Comparison of ENCODE assay signal across 15 cellular contexts in the genomic region with DNA sequence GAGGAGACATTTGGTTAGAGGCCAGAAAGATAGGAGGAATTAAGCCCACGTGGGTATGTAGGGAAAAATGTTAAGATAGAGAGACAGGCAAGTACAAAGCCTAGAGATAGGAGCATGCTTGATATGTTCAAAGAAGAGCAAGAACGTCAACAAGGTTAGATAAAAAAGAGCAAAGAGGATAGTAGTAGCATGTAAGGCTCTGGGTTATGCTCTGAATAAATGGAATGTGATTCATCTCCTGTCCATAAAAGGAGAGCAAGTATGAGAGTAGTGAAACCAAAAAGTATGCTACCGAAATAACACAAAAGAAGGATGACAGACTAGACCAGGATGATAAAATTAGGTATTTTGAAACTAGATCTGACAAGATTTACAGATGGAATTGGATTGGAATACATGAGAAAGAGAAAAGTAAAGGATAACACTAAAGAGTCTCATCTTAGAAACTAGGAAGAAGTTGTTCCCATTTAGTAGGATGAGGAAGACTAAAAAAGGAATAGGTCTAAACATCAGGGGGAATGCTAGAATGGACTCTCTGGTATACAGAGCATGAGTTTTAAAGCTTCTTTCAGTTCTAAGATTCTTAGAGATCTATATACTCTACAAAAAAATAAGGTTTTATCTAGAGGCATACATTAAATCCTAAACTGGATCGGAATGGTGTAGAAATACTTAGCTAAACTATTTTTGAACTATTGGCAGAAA. TPM values are rescaled to one million over a fixed set of nuclear protein-coding genes. Genes with fewer than 3 reads are reported as not detected.
A peak's percentile ranks its signal among the peaks of the same experiment; 100 is the strongest.
DNase-seq lines count a peak whose midpoint lies in the region; ATAC-seq and TF ChIP-seq lines count a peak whose summit lies in the region.
"Had no signal": no experiment of that assay in that cellular context is flagged by ENCODE, and none has a peak within 500 bp of the region (broad histone marks: within the 10 kb centered on the region; RNA-seq: fewer than 3 reads in every experiment).

No MANE protein-coding gene starts in this region.

- H3K14ac ChIP-seq in mesenchymal stem cell (ENCODE audit: low read length in 2 of 2): no peak overlapping the region

- H3K18ac ChIP-seq in mesenchymal stem cell (ENCODE audit: low read depth in 1 of 2, low read length in 2 of 2): no peak overlapping the region

- no peaks in the 10 kb centered on the region for H3K27me3 Mint-ChIP-seq in activated naive CD8-positive, alpha-beta T cell treated with anti-CD3 and anti-CD28 coated beads, Interleukin-2, amount 50 U/mL, for 24 hours
- H3K27me3 Mint-ChIP-seq: activated naive CD8-positive, alpha-beta T cell treated with anti-CD3 and anti-CD28 coated beads, Interleukin-2, amount 10 ng/mL, durations not matched to agents 7 days and 5 days had no signal

- peaks cover 20 to 93% of the 10 kb centered on the region in 2 experiments for H3K36me3 ChIP-seq in mesenchymal stem cell (ENCODE audit: control insufficient read depth in 1 of 2, insufficient read depth in 2 of 2, low read depth in 1 of 2, low read length in 2 of 2)

- H3K36me3 Mint-ChIP-seq in activated naive CD8-positive, alpha-beta T cell treated with anti-CD3 and anti-CD28 coated beads, Interleukin-2, amount 50 U/mL, for 24 hours (ENCODE audit: low read depth): peaks cover 39% of the 10 kb centered on the region

- H4K91ac ChIP-seq in mesenchymal stem cell (ENCODE audit: low read length): no peak overlapping the region

- H3K4me2 ChIP-seq in mesenchymal stem cell (ENCODE audit: low read length, poor library complexity, severe bottlenecking): no peak overlapping the region

- no peaks in the 10 kb centered on the region for H3K9me3 ChIP-seq in mesenchymal stem cell (ENCODE audit: control insufficient read depth, low read length)

- no peak overlapping the region for H3K9ac ChIP-seq in mesenchymal stem cell (ENCODE audit: low read length)

- H2BK120ac ChIP-seq in mesenchymal stem cell (ENCODE audit: low read depth, low read length): no peak overlapping the region

- H3K9me3 Mint-ChIP-seq in activated naive CD8-positive, alpha-beta T cell treated with anti-CD3 and anti-CD28 coated beads, Interleukin-2, amount 50 U/mL, for 24 hours: no peaks in the 10 kb centered on the region
- H3K9me3 Mint-ChIP-seq: activated naive CD8-positive, alpha-beta T cell treated with anti-CD3 and anti-CD28 coated beads, Interleukin-2, amount 10 ng/mL, durations not matched to agents 7 days and 5 days had no signal

- 83% methylated on average over 3 of the region's 4 CpGs for WGBS in mesenchymal stem cell

- no peak overlapping the region for H3K4me3 Mint-ChIP-seq in activated naive CD8-positive, alpha-beta T cell treated with anti-CD3 and anti-CD28 coated beads, Interleukin-2, amount 50 U/mL, for 24 hours
- H3K4me3 Mint-ChIP-seq: activated naive CD8-positive, alpha-beta T cell treated with anti-CD3 and anti-CD28 coated beads, Interleukin-2, amount 10 ng/mL, durations not matched to agents 7 days and 5 days had no signal

- ATAC-seq in activated naive CD8-positive, alpha-beta T cell treated with anti-CD3 and anti-CD28 coated beads, Interleukin-2, amount 50 U/mL, for 24 hours: no peak
- no peak for ATAC-seq in GM18520 (IDR thresholded peaks at IDR 0.05; ENCODE audit: unreplicated experiment)
- ATAC-seq in GM18909 (IDR thresholded peaks at IDR 0.05; ENCODE audit: poor library complexity, unreplicated experiment): no peak
- ATAC-seq in GM19328 (IDR thresholded peaks at IDR 0.05; ENCODE audit: unreplicated experiment): no peak

- H2AFZ ChIP-seq in mesenchymal stem cell (ENCODE audit: low read depth, low read length): no peak overlapping the region

- TF ChIP-seq CTCF in AG09309 (IDR thresholded peaks at IDR 0.05; ENCODE audit: control insufficient read depth, insufficient read depth, low read depth, low read length, missing control alignments) (no peak), GM10266 (IDR thresholded peaks at IDR 0.05; ENCODE audit: control insufficient read depth, insufficient read depth, low read depth, missing control alignments) (no peak)

- no peak overlapping the region for H2BK12ac ChIP-seq in mesenchymal stem cell (ENCODE audit: low read length in 2 of 2)

- DNase-seq in AG09309 (ENCODE audit: low read depth) (peak; percentile 18), GM03348 (ENCODE audit: low spot score) (peak; percentile 48), mesenchymal stem cell (peak; percentile 2), GM10266 (ENCODE audit: extremely low spot score) (no peak)
- no peak for DNase-seq in activated naive CD8-positive, alpha-beta T cell treated with anti-CD3 and anti-CD28 coated beads, Interleukin-2, amount 50 U/mL, for 24 hours
- DNase-seq: activated naive CD8-positive, alpha-beta T cell treated with anti-CD3 and anti-CD28 coated beads, Interleukin-2, amount 10 ng/mL, durations not matched to agents 7 days and 5 days; effector memory CD4-positive, alpha-beta T cell; hypothalamus; Kasumi-1; NCI-H2171 treated with DMSO at 0.1 percent for 48 hours; RPMI8226; WERI-Rb-1 had no signal

- peaks cover 8% of the 10 kb centered on the region for H3K4me1 Mint-ChIP-seq in activated naive CD8-positive, alpha-beta T cell treated with anti-CD3 and anti-CD28 coated beads, Interleukin-2, amount 50 U/mL, for 24 hours

- H3K23ac ChIP-seq in mesenchymal stem cell (ENCODE audit: low read length in 2 of 2): no peak overlapping the region

- peak overlapping the region; percentile 33 for H3K27ac Mint-ChIP-seq in activated naive CD8-positive, alpha-beta T cell treated with anti-CD3 and anti-CD28 coated beads, Interleukin-2, amount 50 U/mL, for 24 hours
- H3K27ac Mint-ChIP-seq: activated naive CD8-positive, alpha-beta T cell treated with anti-CD3 and anti-CD28 coated beads, Interleukin-2, amount 10 ng/mL, durations not matched to agents 7 days and 5 days had no signal

- no peak overlapping the region for H4K8ac ChIP-seq in mesenchymal stem cell (ENCODE audit: low read length)

- no peak overlapping the region for H3K4ac ChIP-seq in mesenchymal stem cell (ENCODE audit: low read depth in 1 of 2, low read length in 2 of 2)

- H3K4me3 ChIP-seq in AG09309 (ENCODE audit: control insufficient read depth, low read depth, low read length): no peak overlapping the region
- no peak overlapping the region for H3K4me3 ChIP-seq in mesenchymal stem cell (ENCODE audit: insufficient read depth in 1 of 2, low read depth in 1 of 2, low read length in 2 of 2)

- peaks cover 16% of the 10 kb centered on the region for H3K79me1 ChIP-seq in mesenchymal stem cell (replicated peaks; ENCODE audit: low read length, poor library complexity, severe bottlenecking)

- peaks cover 2% of the 10 kb centered on the region for H3K4me1 ChIP-seq in mesenchymal stem cell (ENCODE audit: control insufficient read depth, insufficient read depth, low read depth, low read length)

- peak overlapping the region; percentile 54 for H3K27ac ChIP-seq in mesenchymal stem cell (ENCODE audit: low read length, poor library complexity, severe bottlenecking)
- H3K27ac ChIP-seq: WERI-Rb-1 had no signal

- no peaks in the 10 kb centered on the region for H3K27me3 ChIP-seq in mesenchymal stem cell (ENCODE audit: control insufficient read depth in 1 of 2, insufficient read depth in 1 of 2, low read length in 2 of 2)

- no peak overlapping the region for H2AK5ac ChIP-seq in mesenchymal stem cell (ENCODE audit: low read length, severe bottlenecking)

- H2BK5ac ChIP-seq in mesenchymal stem cell (ENCODE audit: low read depth, low read length, poor library complexity, severe bottlenecking): no peak overlapping the region

- no peak overlapping the region for H2BK15ac ChIP-seq in mesenchymal stem cell (ENCODE audit: low read depth, poor library complexity, severe bottlenecking)

RNA-seq across cellular contexts. Expression of gene TRPM7, which starts 59.1 kb away (rescaled TPM):
- 14.6 TPM for polyA plus RNA-seq in mesenchymal stem cell (2013, experiment 1 of 2)
- polyA plus RNA-seq in mesenchymal stem cell (2013, experiment 2 of 2): 14.8 TPM

Comparison
In these comparisons a context has a peak if more than half of its experiments do, and no peak if none do; other contexts are left out.
1. DNase-seq: peak in AG09309 (single experiment), GM03348 (single experiment) and mesenchymal stem cell (single experiment); none in activated naive CD8-positive, alpha-beta T cell treated with anti-CD3 and anti-CD28 coated beads, Interleukin-2, amount 50 U/mL, for 24 hours (single experiment) and GM10266 (single experiment).